ENCODE assay signal across 19 cellular contexts in genomic region chr1:112146201-112146715, GRCh38.
A peak's percentile ranks its signal among the peaks of the same experiment; 100 is the strongest.
DNase-seq lines count a peak whose midpoint lies in the region; TF ChIP-seq lines count a peak whose summit lies in the region.
"Had no signal": no experiment of that assay in that cellular context is flagged by ENCODE, and none has a peak within 500 bp of the region (broad histone marks: within the 10 kb centered on the region; RNA-seq: fewer than 3 reads in every experiment).

No MANE protein-coding gene starts in this region.

- DNase-seq in NCI-H1105 treated with DMSO at 0.1 percent for 48 hours (lab: John Stamatoyannopoulos, UW) (peak; percentile 67), NCI-H1105 (lab: John Stamatoyannopoulos, UW) (no peak), DMS153 (lab: John Stamatoyannopoulos, UW) (peak; percentile 19), NCI-H345 (lab: John Stamatoyannopoulos, UW) (peak; percentile 84), cerebellum (ENCODE audit: low spot score) (peak; percentile 81), KG1 (lab: John Stamatoyannopoulos, UW) (no peak), GM20000 (ENCODE audit: low spot score) (no peak)
- DNase-seq: AML-193; Calu3; CD8-positive, alpha-beta T cell; DMS53; H9; HFFc6; Kasumi-1; NCI-H1436 treated with DMSO at 0.1 percent for 48 hours; NCI-H226; NCI-H526 treated with DMSO at 0.1 percent for 48 hours; SIG-M5; SK-N-SH had no signal

- TF ChIP-seq CTCF in GM20000 (IDR thresholded peaks at IDR 0.05; ENCODE audit: extremely low read depth, missing control alignments): no peak

Comparison
In these comparisons a context has a peak if more than half of its experiments do, and no peak if none do; other contexts are left out.
1. DNase-seq: peak in NCI-H1105 treated with DMSO at 0.1 percent for 48 hours (single experiment), DMS153 (single experiment), NCI-H345 (single experiment) and cerebellum (single experiment); none in NCI-H1105 (single experiment), KG1 (single experiment) and GM20000 (single experiment).